ENCODE assay signal across 17 cellular contexts in genomic region chr3:15387171-15387581, GRCh38. TPM values are rescaled to one million over a fixed set of nuclear protein-coding genes. Genes with fewer than 3 reads are reported as not detected.
DNase-seq lines count a peak whose midpoint lies in the region; ATAC-seq and TF ChIP-seq lines count a peak whose summit lies in the region.
"Had no signal": no experiment of that assay in that cellular context is flagged by ENCODE, and none has a peak within 500 bp of the region (broad histone marks: within the 10 kb centered on the region; RNA-seq: fewer than 3 reads in every experiment).

No MANE protein-coding gene starts in this region.

- no peaks in the 10 kb centered on the region for H4K20me1 ChIP-seq in IMR-90 (ENCODE audit: insufficient read depth, low read length)

- H3K27me3 ChIP-seq in IMR-90 (ENCODE audit: control insufficient read depth, insufficient read depth, low read length) = no peaks in the 10 kb centered on the region
- no peaks in the 10 kb centered on the region for H3K27me3 ChIP-seq in testis
- H3K27me3 ChIP-seq in Caco-2 (replicated peaks; ENCODE audit: control insufficient read depth, insufficient read depth, low read length) = no peaks in the 10 kb centered on the region

- intact Hi-C loops in IMR-90 (cut with micrococcal nuclease) (no loop called here), left cardiac atrium (cut with DNase I) (no loop called here), testis (cut with DNase I; ENCODE audit: low total_unique reads) (no loop called here), Caco-2 (cut with micrococcal nuclease; ENCODE audit: unreplicated experiment) (no loop called here)

- no peaks in the 10 kb centered on the region for H3K9me3 Mint-ChIP-seq in Caco-2 (ENCODE audit: unreplicated experiment)

- H4K91ac ChIP-seq in IMR-90 (ENCODE audit: insufficient read depth, low read depth, low read length) = no peak overlapping the region

- TF ChIP-seq CTCF in IMR-90 (conservative IDR thresholded peaks at IDR 0.05; ENCODE audit: low read depth, low read length) (no peak), testis (IDR thresholded peaks at IDR 0.05) (no peak), Caco-2 (IDR thresholded peaks at IDR 0.05; ENCODE audit: insufficient read depth in 1 of 2, low read depth in 1 of 2, low read length in 1 of 2, severe bottlenecking in 1 of 2, unreplicated experiment in 1 of 2) (no peak)

- DNase-seq in IMR-90 (peak; percentile 27), left cardiac atrium (no peak), testis (peak; percentile 70), Caco-2 (no peak)
- DNase-seq: activated gamma-delta T cell; GDM1; glutamatergic neuron; Kasumi-1; NCI-H1930; NCI-H526; SHP77 treated with DMSO at 0.1 percent for 48 hours; stimulated activated CD4-positive, alpha-beta T cell treated with anti-CD3 and anti-CD28 coated beads, Interleukin-4, amount 100 ng/mL, for 24 hours had no signal

- no peak overlapping the region for H2BK15ac ChIP-seq in IMR-90 (ENCODE audit: low read depth, low read length)

- peaks cover 6% of the 10 kb centered on the region for H3K36me3 Mint-ChIP-seq in Caco-2 (ENCODE audit: insufficient read depth, unreplicated experiment)

- H4K5ac ChIP-seq in IMR-90 (ENCODE audit: low read depth, low read length) = no peak overlapping the region

- dilution Hi-C loops in IMR-90 (cut with HindIII; ENCODE audit: low sequenced_read_pairs, unreplicated experiment) = no loop called here

- no peaks in the 10 kb centered on the region for H3K9me1 ChIP-seq in IMR-90 (ENCODE audit: insufficient read depth, low read length)

- H3K4me3 ChIP-seq in IMR-90 (ENCODE audit: insufficient read depth, low read depth, low read length) = no peak overlapping the region
- H3K4me3 ChIP-seq in testis = no peak overlapping the region
- H3K4me3 ChIP-seq in Caco-2 (ENCODE audit: low read depth, low read length) = no peak overlapping the region

- no peak overlapping the region for H3K4me3 Mint-ChIP-seq in Caco-2 (ENCODE audit: unreplicated experiment)
- H3K4me3 Mint-ChIP-seq: nephron had no signal

- H3K14ac ChIP-seq in IMR-90 (replicated peaks; ENCODE audit: low read depth, low read length) = no peak overlapping the region

- TF ChIP-seq RAD21 in IMR-90 (IDR thresholded peaks at IDR 0.05; ENCODE audit: low read length) = no peak

- no peak overlapping the region for H3K9ac ChIP-seq in IMR-90 (ENCODE audit: low read depth, low read length)

- ATAC-seq in IMR-90 (ENCODE audit: low read depth) (peak; percentile 40; the same call in 1 of the 2 replicates), SK-N-SH treated with all-trans-retinoic acid at 6 μM for 48 hours (peak; percentile 42), left cardiac atrium (peak; percentile 58 to 70), GM21423 (IDR thresholded peaks at IDR 0.05; ENCODE audit: unreplicated experiment) (no peak), HG02938 (IDR thresholded peaks at IDR 0.05; ENCODE audit: unreplicated experiment) (no peak)
- ATAC-seq: sciatic nerve had no signal

- POLR2A ChIA-PET in IMR-90 (lab: Charles Lee; ENCODE audit: unreplicated experiment) (no interaction called here), Caco-2 (lab: Charles Lee) (no interaction called here)

- H3K27me3 Mint-ChIP-seq in Caco-2 (ENCODE audit: insufficient read depth, unreplicated experiment) = no peaks in the 10 kb centered on the region

- BruUV-seq in IMR-90 (replicated peaks; lab: Mats Ljungman, UMichigan) (no TSS peak), Caco-2 (replicated peaks; lab: Mats Ljungman, UMichigan) (no TSS peak)

- H3K27ac Mint-ChIP-seq in Caco-2 (ENCODE audit: unreplicated experiment) = no peak overlapping the region
- H3K27ac Mint-ChIP-seq: nephron had no signal

- H2BK120ac ChIP-seq in IMR-90 (ENCODE audit: low read depth, low read length) = no peak overlapping the region

- H3K9me3 ChIP-seq in IMR-90 (ENCODE audit: control insufficient read depth, insufficient read depth, low read length) (peaks cover 4% of the 10 kb centered on the region), testis (no peaks in the 10 kb centered on the region), Caco-2 (peaks cover 6% of the 10 kb centered on the region; the same call in 1 of the 2 replicates)

- CTCF ChIA-PET in IMR-90 (lab: Yijun Ruan, JAX) (interaction anchor here (0.6 kb wide), 2 partner anchors 14 to 18 kb away, joined by 3 to 4 read pairs; no protein-coding TSS in a partner anchor), Caco-2 (lab: Charles Lee) (no interaction called here)

- no peak overlapping the region for H2AK5ac ChIP-seq in IMR-90 (ENCODE audit: low read depth, low read length)

- no peak overlapping the region for H2AK9ac ChIP-seq in IMR-90 (replicated peaks; ENCODE audit: low read depth, low read length, poor library complexity)

- H2BK20ac ChIP-seq in IMR-90 (ENCODE audit: low read depth, low read length) = no peak overlapping the region

- no peak overlapping the region for H3K56ac ChIP-seq in IMR-90 (ENCODE audit: extremely low read depth, insufficient read depth, low read length)

- no peaks in the 10 kb centered on the region for H3K4me1 Mint-ChIP-seq in Caco-2 (ENCODE audit: low read depth, unreplicated experiment)
- H3K4me1 Mint-ChIP-seq: nephron had no signal

- H3K4me1 ChIP-seq in IMR-90 (ENCODE audit: control insufficient read depth, insufficient read depth, low read length) = no peaks in the 10 kb centered on the region
- peaks cover 40% of the 10 kb centered on the region for H3K4me1 ChIP-seq in testis
- peaks cover 7% of the 10 kb centered on the region for H3K4me1 ChIP-seq in Caco-2

- H3K36me3 ChIP-seq in IMR-90 (ENCODE audit: control insufficient read depth, insufficient read depth, low read length) (no peaks in the 10 kb centered on the region), testis (ENCODE audit: low read depth, missing control alignments) (no peaks in the 10 kb centered on the region), Caco-2 (ENCODE audit: control insufficient read depth, insufficient read depth, low read length) (no peaks in the 10 kb centered on the region)

- in situ Hi-C loops in IMR-90 (cut with MboI; ENCODE audit: low sequenced_read_pairs) = loop anchor here (25.0 kb wide), 1 partner anchor 275 kb away; no protein-coding TSS in a partner anchor

- no peak for TF ChIP-seq POLR2A in IMR-90 (IDR thresholded peaks at IDR 0.05; ENCODE audit: low read depth, low read length)
- TF ChIP-seq POLR2A in testis (IDR thresholded peaks at IDR 0.05) = no peak

- no peak overlapping the region for H3K18ac ChIP-seq in IMR-90 (ENCODE audit: low read depth, low read length)

- no peak overlapping the region for H3K4me2 ChIP-seq in IMR-90 (ENCODE audit: low read depth, low read length)

- WGBS in IMR-90 (ENCODE audit: extremely low coverage in 2 of 2, insufficient read length in 1 of 2), 2 experiments = no CpG with 5 or more reads among the region's 1 CpG
- WGBS in testis, 2 donors = 35 to 44% methylated on average over 1 of the region's 1 CpG

- no peak overlapping the region for H2BK5ac ChIP-seq in IMR-90 (ENCODE audit: low read depth, low read length, poor library complexity, severe bottlenecking)

- no peak overlapping the region for H3K4ac ChIP-seq in IMR-90 (ENCODE audit: low read depth, low read length)

- no peak overlapping the region for H2AFZ ChIP-seq in IMR-90 (replicated peaks; ENCODE audit: low read length, poor library complexity)

- no peak overlapping the region for H3K23ac ChIP-seq in IMR-90 (ENCODE audit: low read depth, low read length)

- H3K79me1 ChIP-seq in IMR-90 (ENCODE audit: low read depth in 1 of 2, low read length in 2 of 2) = no peaks in the 10 kb centered on the region

- no peak overlapping the region for H4K8ac ChIP-seq in IMR-90 (ENCODE audit: low read depth in 2 of 2, low read length in 2 of 2)

- H3K27ac ChIP-seq in IMR-90 (ENCODE audit: insufficient read depth, low read length) = no peak overlapping the region
- H3K27ac ChIP-seq in testis = peak overlapping the region; percentile 68 to 78

TF ChIP-seq in IMR-90, 13 proteins besides CTCF, POLR2A, EP300 and RAD21 (continues in another document):
- no peak for TF ChIP-seq MAFK (IDR thresholded peaks at IDR 0.05; ENCODE audit: low read depth, low read length)
- TF ChIP-seq RCOR1 (IDR thresholded peaks at IDR 0.05; ENCODE audit: insufficient replicate concordance, low read length) = no peak
- TF ChIP-seq RFX5 (IDR thresholded peaks at IDR 0.05; ENCODE audit: low read depth, low read length) = no peak
- TF ChIP-seq MXI1 (IDR thresholded peaks at IDR 0.05; ENCODE audit: borderline replicate concordance, low read depth, low read length) = no peak
- TF ChIP-seq SMC3 (IDR thresholded peaks at IDR 0.05; ENCODE audit: low read depth, low read length) = no peak

TF ChIP-seq in SK-N-SH treated with all-trans-retinoic acid at 6 μM for 48 hours, 23 proteins besides CTCF, POLR2A, EP300 and RAD21 (continues in another document):
- TF ChIP-seq ZC3H10 (CRISPR knock-in tag; IDR thresholded peaks at IDR 0.05) (no peak), SNAI2 (CRISPR knock-in tag; IDR thresholded peaks at IDR 0.05) (no peak)

RNA-seq across cellular contexts. Expression of gene METTL6, which starts 40.2 kb away (rescaled TPM):
- total RNA-seq in IMR-90 (2012; rRNA removed) = 21.5 and 32.5 TPM in 2 replicates
- 15.3 and 15.4 TPM in 2 replicates for polyA plus RNA-seq in IMR-90 (2012; rRNA removed)
- 5.0 and 10.2 TPM in 2 replicates for polyA plus RNA-seq in IMR-90 (2012; cell fraction: cytosol; rRNA removed)
- 1.9 and 7.1 TPM in 2 replicates for polyA plus RNA-seq in IMR-90 (2012; cell fraction: nucleus; rRNA removed; ENCODE audit: low replicate concordance)
- 10 to 100 TPM; 10.3 to 10.8 TPM for total RNA-seq in left cardiac atrium
- 10 to 100 TPM; 45.1 to 49.4 TPM for total RNA-seq in testis
- polyA plus RNA-seq in testis (ENCODE audit: insufficient read depth, low read depth, low replicate concordance) = 42.9 TPM
- total RNA-seq in Caco-2 (2022) = 18.5 and 18.9 TPM in 2 replicates

RNA-seq across cellular contexts. Expression of gene EAF1, which starts 40.2 kb away (rescaled TPM):
- total RNA-seq in IMR-90 (2012; rRNA removed) (19.7 and 21.3 TPM in 2 replicates), left cardiac atrium (10 to 100 TPM in 1 of 2 donors, 1 to 10 TPM in 1; 8.2 to 12.0 TPM), testis (10 to 100 TPM; 25.5 to 33.4 TPM), Caco-2 (2022) (33.0 and 33.5 TPM in 2 replicates)
- polyA plus RNA-seq in IMR-90 (2012; rRNA removed) (5.7 and 7.0 TPM in 2 replicates), testis (ENCODE audit: insufficient read depth, low read depth, low replicate concordance) (28.5 TPM)
- 5.6 and 5.9 TPM in 2 replicates for polyA plus RNA-seq in IMR-90 (2012; cell fraction: cytosol; rRNA removed)
- polyA plus RNA-seq in IMR-90 (2012; cell fraction: nucleus; rRNA removed; ENCODE audit: low replicate concordance) = 6.8 and 9.1 TPM in 2 replicates

RNA-seq across cellular contexts. Expression of gene SH3BP5, which starts 54.8 kb away (rescaled TPM):
- 14.0 and 14.2 TPM in 2 replicates for total RNA-seq in IMR-90 (2012; rRNA removed)
- polyA plus RNA-seq in IMR-90 (2012; rRNA removed) = 22.3 and 23.5 TPM in 2 replicates
- 20.8 and 23.4 TPM in 2 replicates for polyA plus RNA-seq in IMR-90 (2012; cell fraction: cytosol; rRNA removed)
- 18.9 and 31.2 TPM in 2 replicates for polyA plus RNA-seq in IMR-90 (2012; cell fraction: nucleus; rRNA removed; ENCODE audit: low replicate concordance)
- total RNA-seq in left cardiac atrium = 10 to 100 TPM; 21.7 to 24.8 TPM
- total RNA-seq in testis = 100 to 1,000 TPM; 102 to 126 TPM
- 86.7 TPM for polyA plus RNA-seq in testis (ENCODE audit: insufficient read depth, low read depth, low replicate concordance)
- 20.8 and 26.1 TPM in 2 replicates for total RNA-seq in Caco-2 (2022)

Comparison
In these comparisons a context has a peak if more than half of its experiments do, and no peak if none do; other contexts are left out.
1. ATAC-seq: peak in IMR-90 (single experiment), SK-N-SH treated with all-trans-retinoic acid at 6 μM for 48 hours (single experiment) and left cardiac atrium (2 of 2); none in GM21423 (single experiment) and HG02938 (single experiment).
2. DNase-seq: peak in IMR-90 (single experiment) and testis (single experiment); none in left cardiac atrium (single experiment) and Caco-2 (0 of 2).